ENCODE assay signal across 13 cellular contexts in the genomic region with DNA sequence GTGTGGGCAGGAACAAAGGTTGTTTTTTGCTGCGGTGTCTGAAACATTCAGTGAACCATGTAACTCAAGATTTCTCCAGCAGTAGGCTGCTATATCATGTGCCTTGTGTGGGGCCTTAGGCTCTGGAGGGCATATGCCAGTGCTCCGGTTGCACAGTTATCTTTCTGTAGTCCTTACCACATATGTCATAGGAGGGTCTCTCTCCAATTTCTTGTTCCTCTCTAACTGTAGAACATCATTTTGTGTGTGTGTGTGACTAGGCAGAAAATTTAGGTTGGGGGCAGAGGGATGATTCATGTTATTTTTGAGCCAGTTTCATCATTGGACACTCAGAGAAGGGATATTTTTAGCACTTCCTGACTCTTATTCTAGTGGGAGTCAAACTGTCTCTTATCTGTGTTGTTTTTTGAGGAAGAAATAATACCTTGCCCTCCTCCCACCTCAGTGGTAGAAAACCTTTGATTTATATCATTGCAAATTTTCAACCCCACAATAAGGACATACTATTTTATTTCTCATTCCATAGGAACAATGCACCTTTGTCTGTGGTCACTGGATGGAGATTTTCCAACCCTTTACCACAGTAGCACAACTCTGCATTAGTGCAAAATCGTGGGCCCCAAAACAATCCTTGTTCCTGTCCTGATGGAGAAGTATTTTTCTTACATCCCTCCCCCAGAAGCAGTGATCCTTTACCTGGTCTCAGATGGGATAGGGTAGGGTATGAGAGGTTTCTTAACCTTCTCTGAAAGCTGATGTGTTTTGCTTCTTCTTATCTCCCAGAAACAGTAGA.
DNase-seq lines count a peak whose midpoint lies in the region; ATAC-seq and TF ChIP-seq lines count a peak whose summit lies in the region.
"Had no signal": no experiment of that assay in that cellular context is flagged by ENCODE, and none has a peak within 500 bp of the region (broad histone marks: within the 10 kb centered on the region; RNA-seq: fewer than 3 reads in every experiment).

No MANE protein-coding gene starts in this region.

- peak overlapping the region; percentile 83 for H3K27ac Mint-ChIP-seq in HFFc6
- H3K27ac Mint-ChIP-seq: activated naive CD8-positive, alpha-beta T cell treated with anti-CD3 and anti-CD28 coated beads, Interleukin-2, amount 10 ng/mL, durations not matched to agents 7 days and 5 days had no signal

- H3K27me3 Mint-ChIP-seq in HFFc6 (ENCODE audit: insufficient read depth), result peaks cover 6% of the 10 kb centered on the region

- no peaks in the 10 kb centered on the region for H3K36me3 Mint-ChIP-seq in HFFc6 (ENCODE audit: low read depth)
- H3K36me3 Mint-ChIP-seq: activated naive CD8-positive, alpha-beta T cell treated with anti-CD3 and anti-CD28 coated beads, Interleukin-2, amount 10 ng/mL, durations not matched to agents 7 days and 5 days had no signal

- H3K9me3 Mint-ChIP-seq in HFFc6, result no peaks in the 10 kb centered on the region; the same call in 1 of the 2 replicates
- H3K9me3 Mint-ChIP-seq: activated naive CD8-positive, alpha-beta T cell treated with anti-CD3 and anti-CD28 coated beads, Interleukin-2, amount 10 ng/mL, durations not matched to agents 7 days and 5 days had no signal

- intact Hi-C loops in lower leg skin (cut with DNase I; ENCODE audit: low total_unique reads), result no loop called here

- H3K4me3 ChIP-seq in foreskin fibroblast (ENCODE audit: low read depth in 1 of 2, low read length in 2 of 2), result no peak overlapping the region
- H3K4me3 ChIP-seq in lower leg skin (ENCODE audit: low read depth, poor library complexity, severe bottlenecking), result no peak overlapping the region
- H3K4me3 ChIP-seq: lung had no signal

- ATAC-seq in GM19467 (IDR thresholded peaks at IDR 0.05; ENCODE audit: unreplicated experiment), result no peak
- ATAC-seq in HG03571 (IDR thresholded peaks at IDR 0.05; ENCODE audit: unreplicated experiment), result no peak
- ATAC-seq: Right ventricle myocardium inferior had no signal

- WGBS in lower leg skin, 2 donors, result 63 to 68% methylated on average over 3 of the region's 3 CpGs

- peak; percentile 66 for DNase-seq in A172 (ENCODE audit: low spot score)
- DNase-seq in HFFc6, result peak; percentile 50
- peak; percentile 67 for DNase-seq in SIG-M5 (lab: John Stamatoyannopoulos, UW)
- DNase-seq in foreskin fibroblast, result peak; percentile 10 to 48
- DNase-seq in lower leg skin (ENCODE audit: low spot score in 2 of 2), result no peak
- no peak for DNase-seq in NCI-H1694 treated with DMSO at 0.1 percent for 48 hours (lab: John Stamatoyannopoulos, UW)
- DNase-seq: activated naive CD8-positive, alpha-beta T cell treated with anti-CD3 and anti-CD28 coated beads, Interleukin-2, amount 10 ng/mL, durations not matched to agents 7 days and 5 days; DMS79; Karpas-422 had no signal

- no peak for TF ChIP-seq POLR2A in lower leg skin (IDR thresholded peaks at IDR 0.05)

- H3K4me3 Mint-ChIP-seq in HFFc6, result peak overlapping the region; percentile 13
- H3K4me3 Mint-ChIP-seq: activated naive CD8-positive, alpha-beta T cell treated with anti-CD3 and anti-CD28 coated beads, Interleukin-2, amount 10 ng/mL, durations not matched to agents 7 days and 5 days had no signal

- TF ChIP-seq CTCF in HFFc6 (IDR thresholded peaks at IDR 0.05) (no peak; the same call in 1 of the 2 replicates), foreskin fibroblast (IDR thresholded peaks at IDR 0.05; ENCODE audit: low read depth, low read length) (no peak), lower leg skin (IDR thresholded peaks at IDR 0.05) (no peak)

- H3K4me1 Mint-ChIP-seq in HFFc6 (ENCODE audit: low read depth), result peaks cover 24% of the 10 kb centered on the region
- H3K4me1 Mint-ChIP-seq: activated naive CD8-positive, alpha-beta T cell treated with anti-CD3 and anti-CD28 coated beads, Interleukin-2, amount 10 ng/mL, durations not matched to agents 7 days and 5 days had no signal

Comparison
In these comparisons a context has a peak if more than half of its experiments do, and no peak if none do; other contexts are left out.
1. DNase-seq: peak in A172 (single experiment), HFFc6 (single experiment), SIG-M5 (single experiment) and foreskin fibroblast (2 of 2); none in lower leg skin (0 of 2) and NCI-H1694 treated with DMSO at 0.1 percent for 48 hours (single experiment).